In genomic region chr18:1872274-1872673, GRCh38 we compare ENCODE assay signal across 7 cellular contexts.
"Had no signal": no experiment of that assay in that cellular context is flagged by ENCODE, and none has a peak within 500 bp of the region (broad histone marks: within the 10 kb centered on the region; RNA-seq: fewer than 3 reads in every experiment).

No MANE protein-coding gene starts in this region.

- H3K4me2 ChIP-seq: GM23338 had no signal

- FAIRE-seq: H1, H54, HTR-8/SVneo had no signal

- ATAC-seq: GM23338 had no signal

- H3K4me3 ChIP-seq: GM23338 had no signal

- DNase-seq: H9, HCEC 1CT, KG1 had no signal

- H2AFZ ChIP-seq: GM23338 had no signal
